17 cellular contexts compared by ENCODE assay signal in the genomic region with DNA sequence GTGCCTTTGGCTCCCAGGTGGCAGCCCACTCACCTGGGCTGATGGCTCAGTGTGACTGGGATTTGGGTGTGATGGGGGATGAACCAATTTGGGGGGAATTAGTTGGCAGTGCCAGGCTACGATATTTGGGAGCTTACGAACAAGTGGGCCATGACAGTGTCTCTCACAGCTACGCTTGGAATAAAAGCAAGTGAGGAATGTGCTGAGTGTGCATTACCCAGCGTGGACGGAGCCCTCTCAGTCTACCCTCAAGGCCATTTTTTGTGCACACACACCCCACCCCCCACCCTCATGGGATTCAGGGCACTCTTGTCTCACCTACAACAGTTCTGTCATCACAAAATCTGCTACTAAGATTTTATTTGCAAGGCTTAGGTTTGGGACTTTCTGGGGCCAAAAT.
"Had no signal": no experiment of that assay in that cellular context is flagged by ENCODE, and none has a peak within 500 bp of the region (broad histone marks: within the 10 kb centered on the region; RNA-seq: fewer than 3 reads in every experiment).

No MANE protein-coding gene starts in this region.

- ATAC-seq: body of pancreas, left colon, pancreas, T-helper 17 cell had no signal

- H3K27ac Mint-ChIP-seq: activated T-helper 2 cell treated with anti-CD3 and anti-CD28 coated beads, Interferon-gamma antibody, Interleukin-2, Interleukin-4, amounts not matched to agents 10 μg/mL and 5 μg/mL and 100 μg/mL, durations not matched to agents 14 hours and 24 hours and 36 hours; dendritic cell treated with granulocyte-macrophage colony-stimulating factor and Interleukin-4, amounts not matched to agents 40 ng/mL and 50 ng/mL, for 4 days; T-helper 17 cell; WTC11 had no signal

- DNase-seq: activated CD4-positive, alpha-beta T cell treated with anti-CD3 and anti-CD28 coated beads for 48 hours; activated CD8-positive, alpha-beta memory T cell treated with anti-CD3 and anti-CD28 coated beads for 24 hours; activated naive CD4-positive, alpha-beta T cell treated with anti-CD3 and anti-CD28 coated beads, Interleukin-2, amount 50 U/mL, for 16 hours; activated T-cell treated with anti-CD3 and anti-CD28 coated beads for 4 hours; body of pancreas; cerebellar nuclear complex; erythroblast; left colon; pancreas; stimulated activated CD4-positive, alpha-beta T cell treated with anti-CD3 and anti-CD28 coated beads, Interleukin-4, amount 100 ng/mL, for 4 hours; T-helper 17 cell; uterus had no signal

- H3K27ac ChIP-seq: body of pancreas, pancreas, skin epidermis, uterus had no signal

- H3K4me1 Mint-ChIP-seq: T-helper 17 cell had no signal

- H3K27me3 Mint-ChIP-seq: T-helper 17 cell had no signal

- H3K36me3 ChIP-seq: pancreas, uterus had no signal

- H3K36me3 Mint-ChIP-seq: WTC11 had no signal

- H3K9me3 ChIP-seq: body of pancreas, pancreas, uterus had no signal

- H3K4me3 ChIP-seq: body of pancreas, lung, pancreas, skin epidermis, uterus had no signal

- H3K4me1 ChIP-seq: body of pancreas, pancreas, uterus had no signal

- H3K4me3 Mint-ChIP-seq: dendritic cell treated with granulocyte-macrophage colony-stimulating factor and Interleukin-4, amounts not matched to agents 40 ng/mL and 50 ng/mL, for 4 days; T-helper 17 cell; WTC11 had no signal

- H3K27me3 ChIP-seq: body of pancreas, pancreas, uterus had no signal

- H3K9me3 Mint-ChIP-seq: activated T-helper 2 cell treated with anti-CD3 and anti-CD28 coated beads, Interferon-gamma antibody, Interleukin-2, Interleukin-4, amounts not matched to agents 10 μg/mL and 5 μg/mL and 100 μg/mL, durations not matched to agents 14 hours and 24 hours and 36 hours; dendritic cell treated with granulocyte-macrophage colony-stimulating factor and Interleukin-4, amounts not matched to agents 40 ng/mL and 50 ng/mL, for 4 days had no signal
